Comparison of ENCODE assay signal across 8 cellular contexts in genomic region chr7:40604601-40605438, GRCh38.
A peak's percentile ranks its signal among the peaks of the same experiment; 100 is the strongest.
DNase-seq lines count a peak whose midpoint lies in the region; ATAC-seq and TF ChIP-seq lines count a peak whose summit lies in the region.

No MANE protein-coding gene starts in this region.

- H2AFZ ChIP-seq in ACC112 (ENCODE audit: low read length, unreplicated experiment), result peak overlapping the region; percentile 70

- H3K4me3 ChIP-seq in ACC112 (ENCODE audit: low read depth, low read length) (no peak overlapping the region), colonic mucosa (no peak overlapping the region), lung (no peak overlapping the region), thyroid gland (replicated peaks in 1 of 3) (no peak overlapping the region)

- intact Hi-C loops in colonic mucosa (cut with DNase I) (loop anchor here (10.0 kb wide), 1 partner anchor 260 kb away; no protein-coding TSS in a partner anchor), thyroid gland (cut with DNase I) (loop anchor here (10.0 kb wide), 1 partner anchor 370 kb away; no protein-coding TSS in a partner anchor)

- H3K27ac ChIP-seq in ACC112 (ENCODE audit: low read depth, low read length), result no peak overlapping the region
- H3K27ac ChIP-seq in colonic mucosa, result no peak overlapping the region
- H3K27ac ChIP-seq in lung (ENCODE audit: low read depth in 1 of 2, low read length in 1 of 2), result no peak overlapping the region
- H3K27ac ChIP-seq in thyroid gland, result no peak overlapping the region

- 21 to 24% methylated on average over 17 of the region's 17 CpGs for WGBS in lung, 2 donors
- WGBS in thyroid gland, 2 donors, result 33 to 34% methylated on average over 17 of the region's 17 CpGs

- H3K27me3 ChIP-seq in ACC112 (ENCODE audit: insufficient read depth, low read length) (no peaks in the 10 kb centered on the region), colonic mucosa (no peaks in the 10 kb centered on the region), lung (ENCODE audit: control insufficient read depth, insufficient read depth) (no peaks in the 10 kb centered on the region), thyroid gland (no peaks in the 10 kb centered on the region)

- ATAC-seq in HG02678 (IDR thresholded peaks at IDR 0.05; ENCODE audit: unreplicated experiment), result peak; percentile 81
- peak; percentile 85 for ATAC-seq in lung (ENCODE audit: insufficient read depth, low FRiP score)
- no peak for ATAC-seq in HG03045 (IDR thresholded peaks at IDR 0.05; ENCODE audit: unreplicated experiment)

- no peaks in the 10 kb centered on the region for H3K36me3 ChIP-seq in ACC112 (ENCODE audit: insufficient read depth, low read length)
- no peaks in the 10 kb centered on the region for H3K36me3 ChIP-seq in colonic mucosa
- H3K36me3 ChIP-seq in lung (ENCODE audit: control insufficient read depth in 2 of 2, insufficient read depth in 2 of 2, low read length in 2 of 2), result no peaks in the 10 kb centered on the region
- no peaks in the 10 kb centered on the region for H3K36me3 ChIP-seq in thyroid gland

- TF ChIP-seq CTCF in GM12872 (IDR thresholded peaks at IDR 0.05; ENCODE audit: insufficient read depth, low read depth, low read length) (peak; percentile 72), colonic mucosa (IDR thresholded peaks at IDR 0.05) (peak; percentile 41), lung (IDR thresholded peaks at IDR 0.05; ENCODE audit: control extremely low read depth, extremely low read depth) (peak; percentile 32), thyroid gland (IDR thresholded peaks at IDR 0.05) (peak; percentile 13 to 77 (median 50))

- DNase-seq in NCI-H226 (peak; percentile 37), colonic mucosa (peak; percentile 38), lung (ENCODE audit: low spot score) (peak; percentile 50), thyroid gland (peak; percentile 47 to 68)

- no peaks in the 10 kb centered on the region for H3K9me3 ChIP-seq in colonic mucosa
- peaks cover 0 to 3% of the 10 kb centered on the region in 2 donors for H3K9me3 ChIP-seq in lung (ENCODE audit: control insufficient read depth in 2 of 2, insufficient read depth in 1 of 2, low read length in 1 of 2)
- no peaks in the 10 kb centered on the region for H3K9me3 ChIP-seq in thyroid gland

- TF ChIP-seq POLR2A in thyroid gland (IDR thresholded peaks at IDR 0.05), result no peak

- H3K79me2 ChIP-seq in ACC112 (ENCODE audit: control insufficient read depth, insufficient read depth, low read length, unreplicated experiment), result no peaks in the 10 kb centered on the region

- no peaks in the 10 kb centered on the region for H3K4me1 ChIP-seq in ACC112 (ENCODE audit: control insufficient read depth, insufficient read depth, low read length, unreplicated experiment)
- no peaks in the 10 kb centered on the region for H3K4me1 ChIP-seq in colonic mucosa
- H3K4me1 ChIP-seq in lung (ENCODE audit: control insufficient read depth in 2 of 2, insufficient read depth in 2 of 2, low read length in 2 of 2), result peaks cover 0 to 2% of the 10 kb centered on the region in 2 donors
- no peaks in the 10 kb centered on the region for H3K4me1 ChIP-seq in thyroid gland

- H3K9ac ChIP-seq in colonic mucosa (ENCODE audit: low read depth in 2 of 2, low read length in 2 of 2), result no peak overlapping the region
